ENCODE assay signal across 8 cellular contexts in genomic region chr2:26521054-26521912, GRCh38. TPM values are rescaled to one million over a fixed set of nuclear protein-coding genes. Genes with fewer than 3 reads are reported as not detected.
DNase-seq lines count a peak whose midpoint lies in the region; ATAC-seq, FAIRE-seq and TF ChIP-seq lines count a peak whose summit lies in the region.
"Had no signal": no experiment of that assay in that cellular context is flagged by ENCODE, and none has a peak within 500 bp of the region (broad histone marks: within the 10 kb centered on the region; RNA-seq: fewer than 3 reads in every experiment).

No MANE protein-coding gene starts in this region.

- FAIRE-seq in HTR-8/SVneo (lab: Jason Lieb, UNC) (no peak), HepG2 (lab: Jason Lieb, UNC) (no peak)

- TF ChIP-seq POLR2A in HepG2 (IDR thresholded peaks at IDR 0.05; ENCODE audit: insufficient read depth in 1 of 2, low read depth in 2 of 2, low read length in 2 of 2) = no peak

- TF ChIP-seq RAD21 in HepG2 (CRISPR knock-in tag; IDR thresholded peaks at IDR 0.05) = no peak

- H3K4me1 ChIP-seq in HepG2 (ENCODE audit: insufficient read depth, low read length) = no peaks in the 10 kb centered on the region
- H3K4me1 ChIP-seq: gastrocnemius medialis had no signal

- no peaks in the 10 kb centered on the region for H3K36me3 ChIP-seq in HepG2 (replicated peaks in 1 of 2; ENCODE audit: control insufficient read depth in 1 of 2, insufficient read depth in 2 of 2, low read length in 2 of 2)
- H3K36me3 ChIP-seq: gastrocnemius medialis had no signal

- no peak overlapping the region for H3K4me3 ChIP-seq in HepG2 (replicated peaks in 1 of 3; ENCODE audit: insufficient read depth in 1 of 3, low read depth in 2 of 3, low read length in 3 of 3)
- H3K4me3 ChIP-seq: gastrocnemius medialis had no signal

- POLR2A ChIA-PET in HepG2 (lab: Yijun Ruan, JAX) = no interaction called here

- intact Hi-C loops in HepG2 (cut with micrococcal nuclease; ENCODE audit: unreplicated experiment) = loop anchor here (1.0 kb wide), 1 partner anchor 57 kb away; no protein-coding TSS in a partner anchor

- H3K4me2 ChIP-seq in HepG2 (ENCODE audit: low read depth, low read length) = no peak overlapping the region

- ATAC-seq in HepG2 (peak; percentile 67), HG02884 (IDR thresholded peaks at IDR 0.05; ENCODE audit: unreplicated experiment) (no peak), HG03432 (IDR thresholded peaks at IDR 0.05; ENCODE audit: unreplicated experiment) (no peak)
- ATAC-seq: gastrocnemius medialis had no signal

- CTCF ChIA-PET in HepG2 (lab: Yijun Ruan, JAX; ENCODE audit: low intra/inter-chr PET ratio, low total read pairs) = interaction anchor here (1.4 kb wide), 1 partner anchor 57 kb away, joined by 12 read pairs; no protein-coding TSS in a partner anchor

- H3K79me2 ChIP-seq in HepG2 (ENCODE audit: insufficient read depth, low read length) = no peaks in the 10 kb centered on the region

- 19% methylated on average over 12 of the region's 12 CpGs for WGBS in HepG2 (ENCODE audit: low lambda C conversion rate)

- no peak overlapping the region for H2AFZ ChIP-seq in HepG2 (ENCODE audit: low read length)

- no peak overlapping the region for H3K9ac ChIP-seq in HepG2 (ENCODE audit: insufficient read depth, low read depth, low read length)

- H3K27me3 ChIP-seq in HepG2 (ENCODE audit: control insufficient read depth in 1 of 2, insufficient read depth in 2 of 2, low read length in 2 of 2) = peaks cover 6 to 72% of the 10 kb centered on the region in 2 experiments; a peak in 3 of 5 replicates
- H3K27me3 ChIP-seq: gastrocnemius medialis had no signal

- DNase-seq in EH (ENCODE audit: low read depth) = peak; percentile 11
- peak; percentile 46 for DNase-seq in HTR-8/SVneo (ENCODE audit: insufficient read length, low spot score)
- peak; percentile 41 for DNase-seq in SW480 (ENCODE audit: low spot score)
- peak; percentile 18 for DNase-seq in HepG2 (ENCODE audit: low spot score)
- DNase-seq in cerebellar nuclear complex (lab: John Stamatoyannopoulos, UW) = no peak

- H3K27ac ChIP-seq in HepG2 (ENCODE audit: extremely low read length, insufficient read depth, low read length) = no peak overlapping the region
- H3K27ac ChIP-seq: gastrocnemius medialis had no signal

- TF ChIP-seq CTCF in HepG2 (CRISPR knock-in tag; IDR thresholded peaks at IDR 0.05) = peak; percentile 45

- BruUV-seq in HepG2 (replicated peaks; lab: Mats Ljungman, UMichigan) = no TSS peak

- no peaks in the 10 kb centered on the region for H3K9me3 ChIP-seq in HepG2 (ENCODE audit: low read length)
- H3K9me3 ChIP-seq: gastrocnemius medialis had no signal

- no peak for TF ChIP-seq EP300 in HepG2 (IDR thresholded peaks at IDR 0.05; ENCODE audit: low read depth in 2 of 2, low read length in 2 of 2)
- no peak for TF ChIP-seq EP300 in HepG2 (CRISPR knock-in tag; IDR thresholded peaks at IDR 0.05; ENCODE audit: borderline replicate concordance)

- in situ Hi-C loops in HepG2 (cut with HindIII; ENCODE audit: extremely low pct_ligation_motif_present, low pct_unique_long_range_greater_than_20kb) = loop anchor here (5.0 kb wide), 1 partner anchor 56 kb away; no protein-coding TSS in a partner anchor

- no peaks in the 10 kb centered on the region for H4K20me1 ChIP-seq in HepG2 (ENCODE audit: insufficient read depth, low read length)

TF ChIP-seq in HepG2, 621 proteins besides CTCF, POLR2A, EP300 and RAD21:
- TF ChIP-seq ZNF572 (CRISPR knock-in tag; IDR thresholded peaks at IDR 0.05) = no peak
- peak; percentile 44; the same call in 1 of the 2 replicates for TF ChIP-seq SMC3 (IDR thresholded peaks at IDR 0.05; ENCODE audit: low read length)
- no peak for TF ChIP-seq FOXJ3 (CRISPR knock-in tag; IDR thresholded peaks at IDR 0.05; ENCODE audit: borderline replicate concordance)
- TF ChIP-seq ZNF234 (CRISPR knock-in tag; conservative IDR thresholded peaks at IDR 0.05) = no peak
- no peak for TF ChIP-seq ZKSCAN8 (CRISPR knock-in tag; IDR thresholded peaks at IDR 0.05; ENCODE audit: borderline replicate concordance)
- no peak for TF ChIP-seq CHD2 (IDR thresholded peaks at IDR 0.05; ENCODE audit: low read depth, low read length)
- TF ChIP-seq STAG1 (CRISPR knock-in tag; IDR thresholded peaks at IDR 0.05) = peak; percentile 49
- no peak for TF ChIP-seq MLLT10 (CRISPR knock-in tag; IDR thresholded peaks at IDR 0.05)

RNA-seq across cellular contexts. Expression of gene OTOF, which starts 43.4 kb away (rescaled TPM):
- total RNA-seq in HepG2 (2016; rRNA removed; fragmentation: Illumina TruSeq; extraction: Trizol) = 0.04 TPM in 1 of 2 replicates, not detected in the other
- 0.09 TPM in 1 of 2 replicates, not detected in the other for total RNA-seq in HepG2 (2016; cell fraction: cytosol; rRNA removed; fragmentation: Illumina TruSeq; extraction: Trizol; ENCODE audit: low read depth)
- total RNA-seq in HepG2 (2016; cell fraction: insoluble cytoplasmic fraction; rRNA removed; fragmentation: Illumina TruSeq; extraction: Trizol) = 0.04 TPM in 1 of 2 replicates, not detected in the other
- 0.03 TPM in 1 of 2 replicates, not detected in the other for total RNA-seq in HepG2 (2016; cell fraction: membrane; rRNA removed; fragmentation: Illumina TruSeq; extraction: Trizol)
- 0.06 TPM in 1 of 2 replicates, not detected in the other for total RNA-seq in HepG2 (2016; cell fraction: nucleus; rRNA removed; fragmentation: Illumina TruSeq; extraction: Trizol)
- not detected in 2 replicates for polyA plus RNA-seq in HepG2 (2011; rRNA removed)
- 0.01 TPM in 2 replicates for polyA plus RNA-seq in HepG2 (2011; cell fraction: cytosol; rRNA removed)
- polyA plus RNA-seq in HepG2 (2011; cell fraction: nucleus; rRNA removed) = 0.12 and 0.26 TPM in 2 replicates
- polyA plus RNA-seq in HepG2 (2012) = 0.05 TPM in 1 of 2 replicates, not detected in the other
- not detected in 2 replicates for polyA plus RNA-seq in HepG2 (2016; cell fraction: cytosol; fragmentation: Illumina TruSeq; extraction: Trizol; ENCODE audit: low read depth)
- polyA plus RNA-seq in HepG2 (2016; cell fraction: insoluble cytoplasmic fraction; fragmentation: Illumina TruSeq; extraction: Trizol; ENCODE audit: low read depth) = 0.04 TPM in 1 of 2 replicates, not detected in the other
- polyA plus RNA-seq in HepG2 (2016; cell fraction: membrane; fragmentation: Illumina TruSeq; extraction: Trizol; ENCODE audit: low read depth) = not detected in 2 replicates
- polyA plus RNA-seq in HepG2 (2016; cell fraction: nucleus; fragmentation: Illumina TruSeq; extraction: Trizol; ENCODE audit: insufficient read depth, low read depth) = 0.33 TPM in 1 of 2 replicates, not detected in the other
- polyA minus RNA-seq in HepG2 (2011; rRNA and poly(A)+ RNA removed; ENCODE audit: low replicate concordance) = 0.02 TPM in 1 of 2 replicates, not detected in the other
- polyA minus RNA-seq in HepG2 (2011; cell fraction: cytosol; rRNA and poly(A)+ RNA removed) = not detected in 2 replicates
- not detected in 2 replicates for polyA minus RNA-seq in HepG2 (2011; cell fraction: nucleus; rRNA and poly(A)+ RNA removed)

Comparison
In these comparisons a context has a peak if more than half of its experiments do, and no peak if none do; other contexts are left out.
1. DNase-seq: peak in EH (single experiment), HTR-8/SVneo (single experiment), SW480 (single experiment) and HepG2 (single experiment); none in cerebellar nuclear complex (0 of 2).